Comparison of ENCODE assay signal across 13 cellular contexts in genomic region chr13:20570540-20570939, GRCh38.
"Had no signal": no experiment of that assay in that cellular context is flagged by ENCODE, and none has a peak within 500 bp of the region (broad histone marks: within the 10 kb centered on the region; RNA-seq: fewer than 3 reads in every experiment).

No MANE protein-coding gene starts in this region.

- H3K27ac Mint-ChIP-seq: activated naive CD4-positive, alpha-beta T cell treated with anti-CD3 and anti-CD28 coated beads, Interleukin-2, amount 50 U/mL, for 24 hours; naive thymus-derived CD4-positive, alpha-beta T cell; stimulated activated effector memory CD8-positive, alpha-beta T cell treated with anti-CD3 and anti-CD28 coated beads, Interleukin-12 subunit alpha, Interleukin-12 subunit beta, amount 100 ng/mL, for 72 hours had no signal

- H3K27me3 Mint-ChIP-seq: activated naive CD4-positive, alpha-beta T cell treated with anti-CD3 and anti-CD28 coated beads, Interleukin-2, amount 50 U/mL, for 24 hours; naive thymus-derived CD4-positive, alpha-beta T cell had no signal

- DNase-seq: activated CD4-positive, alpha-beta T cell treated with anti-CD3 and anti-CD28 coated beads, Interleukin-2, amount 50 U/mL, for 4 hours; activated CD4-positive, CD25-positive, alpha-beta regulatory T cell; activated T-cell treated with anti-CD3 and anti-CD28 coated beads, Interleukin-2, amount 50 U/mL, for 1 hour; amygdala; cerebellar nuclear complex; dermis blood vessel endothelial cell; gastrocnemius medialis; naive thymus-derived CD4-positive, alpha-beta T cell; thyroid gland had no signal

- H3K9me3 Mint-ChIP-seq: activated naive CD4-positive, alpha-beta T cell treated with anti-CD3 and anti-CD28 coated beads, Interleukin-2, amount 50 U/mL, for 24 hours; stimulated activated effector memory CD8-positive, alpha-beta T cell treated with anti-CD3 and anti-CD28 coated beads, Interleukin-12 subunit alpha, Interleukin-12 subunit beta, amount 100 ng/mL, for 72 hours had no signal

- H3K4me3 Mint-ChIP-seq: activated naive CD4-positive, alpha-beta T cell treated with anti-CD3 and anti-CD28 coated beads, Interleukin-2, amount 50 U/mL, for 24 hours; naive thymus-derived CD4-positive, alpha-beta T cell; stimulated activated effector memory CD8-positive, alpha-beta T cell treated with anti-CD3 and anti-CD28 coated beads, Interleukin-12 subunit alpha, Interleukin-12 subunit beta, amount 100 ng/mL, for 72 hours had no signal

- H3K4me3 ChIP-seq: gastrocnemius medialis, lung, right atrium auricular region, thyroid gland had no signal
